In genomic region chr7:23369695-23370404, GRCh38 we compare ENCODE assay signal across 1 cellular context.
TF ChIP-seq lines count a peak whose summit lies in the region.

No MANE protein-coding gene starts in this region.

TF ChIP-seq in WTC11, 78 proteins besides CTCF, POLR2A, EP300 and RAD21 (continued from another document):
- TF ChIP-seq ATF2 (CRISPR knock-in tag; IDR thresholded peaks at IDR 0.05; ENCODE audit: borderline replicate concordance, low read depth) (no peak), ZNF396 (CRISPR knock-in tag; IDR thresholded peaks at IDR 0.05; ENCODE audit: borderline replicate concordance) (no peak), E2F1 (CRISPR knock-in tag; IDR thresholded peaks at IDR 0.05) (no peak), PREB (CRISPR knock-in tag; IDR thresholded peaks at IDR 0.05; ENCODE audit: borderline replicate concordance) (no peak), HMGXB4 (CRISPR knock-in tag; IDR thresholded peaks at IDR 0.05) (no peak), STAT6 (CRISPR knock-in tag; conservative IDR thresholded peaks at IDR 0.05; ENCODE audit: low read depth) (no peak), IRF2 (CRISPR knock-in tag; IDR thresholded peaks at IDR 0.05; ENCODE audit: borderline replicate concordance, low read depth) (no peak), ESRRA (CRISPR knock-in tag; IDR thresholded peaks at IDR 0.05; ENCODE audit: borderline replicate concordance) (no peak), ZNF281 (CRISPR knock-in tag; IDR thresholded peaks at IDR 0.05) (no peak), ZNF425 (CRISPR knock-in tag; conservative IDR thresholded peaks at IDR 0.05) (no peak), NR1H2 (CRISPR knock-in tag; IDR thresholded peaks at IDR 0.05) (no peak), NR2C2 (CRISPR knock-in tag; IDR thresholded peaks at IDR 0.05) (no peak), NFATC4 (CRISPR knock-in tag; IDR thresholded peaks at IDR 0.05) (no peak), SMAD4 (CRISPR knock-in tag; IDR thresholded peaks at IDR 0.05) (no peak)
